19 cellular contexts compared by ENCODE assay signal in genomic region chr13:27600712-27601111, GRCh38.
"Had no signal": no experiment of that assay in that cellular context is flagged by ENCODE, and none has a peak within 500 bp of the region (broad histone marks: within the 10 kb centered on the region; RNA-seq: fewer than 3 reads in every experiment).

No MANE protein-coding gene starts in this region.

- ATAC-seq: activated CD8-positive, alpha-beta T cell treated with anti-CD3 and anti-CD28 coated beads for 36 hours; activated T-helper 17 cell treated with anti-CD3 and anti-CD28 coated beads, Interleukin-2, amount 50 U/mL, for 72 hours; T-helper 17 cell had no signal

- H3K4me3 ChIP-seq: dorsolateral prefrontal cortex, sigmoid colon, spleen, vagina had no signal

- H3K27ac Mint-ChIP-seq: activated CD4-positive, alpha-beta T cell treated with anti-CD3 and anti-CD28 coated beads, Interleukin-2, amount 10 ng/mL, durations not matched to agents 24 days and 14 days; activated CD8-positive, alpha-beta T cell treated with anti-CD3 and anti-CD28 coated beads for 36 hours; activated naive CD8-positive, alpha-beta T cell treated with anti-CD3 and anti-CD28 coated beads for 36 hours; activated T-helper 17 cell treated with anti-CD3 and anti-CD28 coated beads, Interleukin-2, amount 50 U/mL, for 72 hours; nephron; stimulated activated naive CD8-positive, alpha-beta T cell treated with anti-CD3 and anti-CD28 coated beads, Interleukin-15, Interleukin-2, amounts not matched to agents 100 ng/mL and 50 ng/mL, for 24 hours; T-helper 17 cell had no signal

- H3K4me1 Mint-ChIP-seq: activated CD4-positive, alpha-beta T cell treated with anti-CD3 and anti-CD28 coated beads, Interleukin-2, amount 10 ng/mL, durations not matched to agents 24 days and 14 days; nephron had no signal

- H3K36me3 Mint-ChIP-seq: activated naive CD8-positive, alpha-beta T cell treated with anti-CD3 and anti-CD28 coated beads for 36 hours had no signal

- H3K27ac ChIP-seq: dorsolateral prefrontal cortex, epithelial cell of prostate, sigmoid colon, spleen, vagina had no signal

- H3K27me3 ChIP-seq: dorsolateral prefrontal cortex, sigmoid colon, spleen, vagina had no signal

- H3K4me3 Mint-ChIP-seq: activated CD4-positive, alpha-beta T cell treated with anti-CD3 and anti-CD28 coated beads, Interleukin-2, amount 10 ng/mL, durations not matched to agents 24 days and 14 days; activated CD8-positive, alpha-beta T cell treated with anti-CD3 and anti-CD28 coated beads for 36 hours; activated naive CD8-positive, alpha-beta T cell treated with anti-CD3 and anti-CD28 coated beads for 36 hours; activated T-helper 17 cell treated with anti-CD3 and anti-CD28 coated beads, Interleukin-2, amount 50 U/mL, for 72 hours; nephron; stimulated activated naive CD8-positive, alpha-beta T cell treated with anti-CD3 and anti-CD28 coated beads, Interleukin-15, Interleukin-2, amounts not matched to agents 100 ng/mL and 50 ng/mL, for 24 hours; T-helper 17 cell had no signal

- H3K27me3 Mint-ChIP-seq: activated CD4-positive, alpha-beta T cell treated with anti-CD3 and anti-CD28 coated beads, Interleukin-2, amount 10 ng/mL, durations not matched to agents 24 days and 14 days; activated CD8-positive, alpha-beta T cell treated with anti-CD3 and anti-CD28 coated beads for 36 hours; activated naive CD8-positive, alpha-beta T cell treated with anti-CD3 and anti-CD28 coated beads for 36 hours; activated T-helper 17 cell treated with anti-CD3 and anti-CD28 coated beads, Interleukin-2, amount 50 U/mL, for 72 hours; stimulated activated naive CD8-positive, alpha-beta T cell treated with anti-CD3 and anti-CD28 coated beads, Interleukin-15, Interleukin-2, amounts not matched to agents 100 ng/mL and 50 ng/mL, for 24 hours; T-helper 17 cell had no signal

- H3K9me3 ChIP-seq: sigmoid colon, spleen, vagina had no signal

- H3K36me3 ChIP-seq: sigmoid colon, spleen, vagina had no signal

- DNase-seq: activated CD4-positive, alpha-beta T cell treated with anti-CD3 and anti-CD28 coated beads, Interleukin-2, amount 10 ng/mL, durations not matched to agents 24 days and 14 days; activated CD8-positive, alpha-beta T cell treated with anti-CD3 and anti-CD28 coated beads for 36 hours; activated naive CD4-positive, alpha-beta T cell; activated naive CD8-positive, alpha-beta T cell treated with anti-CD3 and anti-CD28 coated beads for 36 hours; activated T-cell treated with anti-CD3 and anti-CD28 coated beads, Interleukin-2, amount 50 U/mL, for 1 hour; amniotic stem cell; caudate nucleus; dorsolateral prefrontal cortex; posterior cingulate gyrus; sigmoid colon; spleen; stimulated activated CD8-positive, alpha-beta memory T cell treated with anti-CD3 and anti-CD28 coated beads, Interleukin-4, amount 100 ng/mL, for 48 hours; T-helper 17 cell; trophoblast cell had no signal

- H3K9me3 Mint-ChIP-seq: activated CD4-positive, alpha-beta T cell treated with anti-CD3 and anti-CD28 coated beads, Interleukin-2, amount 10 ng/mL, durations not matched to agents 24 days and 14 days; activated CD8-positive, alpha-beta T cell treated with anti-CD3 and anti-CD28 coated beads for 36 hours; activated naive CD8-positive, alpha-beta T cell treated with anti-CD3 and anti-CD28 coated beads for 36 hours; activated T-helper 17 cell treated with anti-CD3 and anti-CD28 coated beads, Interleukin-2, amount 50 U/mL, for 72 hours; nephron; stimulated activated naive CD8-positive, alpha-beta T cell treated with anti-CD3 and anti-CD28 coated beads, Interleukin-15, Interleukin-2, amounts not matched to agents 100 ng/mL and 50 ng/mL, for 24 hours had no signal
